In genomic region chr17:75045946-75046582, GRCh38 we compare ENCODE assay signal across 8 cellular contexts. TPM values are rescaled to one million over a fixed set of nuclear protein-coding genes. Genes with fewer than 3 reads are reported as not detected.
DNase-seq lines count a peak whose midpoint lies in the region; ATAC-seq and TF ChIP-seq lines count a peak whose summit lies in the region.
"Not testable (repeated sequence)": the region's sequence is repeated elsewhere in the genome, so short reads cannot be mapped to it uniquely, and the experiment has no call there.

No MANE protein-coding gene starts in this region.

- 13% methylated on average over 27 of the region's 36 CpGs for WGBS in suprapubic skin

- not testable (repeated sequence) for H3K9me3 Mint-ChIP-seq in nephron

- H3K9me3 ChIP-seq in ascending aorta, suprapubic skin: not testable (repeated sequence)

- H3K27me3 ChIP-seq in H7 (ENCODE audit: control insufficient read depth, insufficient read depth, low read length); ascending aorta; suprapubic skin: not testable (repeated sequence)

- H3K36me3 ChIP-seq in H7 (replicated peaks; ENCODE audit: control insufficient read depth, insufficient read depth, low read length) (peaks cover 15% of the 10 kb centered on the region), ascending aorta (peaks cover 9 to 21% of the 10 kb centered on the region in 2 donors), suprapubic skin (peaks cover 21% of the 10 kb centered on the region)

- H3K27ac Mint-ChIP-seq in nephron: peak overlapping the region; percentile 81 to 97 (median 95)

- H3K4me3 Mint-ChIP-seq in nephron: peak overlapping the region; percentile 96 to 99 (median 99)

- TF ChIP-seq EP300 in suprapubic skin (IDR thresholded peaks at IDR 0.05): not testable (repeated sequence)

- TF ChIP-seq CTCF in ascending aorta (IDR thresholded peaks at IDR 0.05); nephron (IDR thresholded peaks at IDR 0.05; ENCODE audit: unreplicated experiment in 3 of 3); suprapubic skin (IDR thresholded peaks at IDR 0.05): not testable (repeated sequence)

- H3K27ac ChIP-seq in ascending aorta (peak overlapping the region; percentile 90), suprapubic skin (peak overlapping the region; percentile 97)

- H3K4me1 Mint-ChIP-seq in nephron: peaks cover 28% of the 10 kb centered on the region

- peaks cover 22% of the 10 kb centered on the region for H3K36me3 Mint-ChIP-seq in nephron (ENCODE audit: low read depth)

- TF ChIP-seq POLR2A in suprapubic skin (IDR thresholded peaks at IDR 0.05): not testable (repeated sequence)

- H3K27me3 Mint-ChIP-seq in nephron (ENCODE audit: low read depth): not testable (repeated sequence)

- peak; percentile 65 for DNase-seq in Daoy (ENCODE audit: low read depth)
- DNase-seq in H7; Jurkat, Clone E6-1 (ENCODE audit: low read depth, low spot score); suprapubic skin (ENCODE audit: low spot score in 2 of 2): not testable (repeated sequence)
- DNase-seq in ascending aorta (ENCODE audit: low spot score in 2 of 2): peak in 1 of 2 donors; percentile 85
- DNase-seq in head of caudate nucleus: peak in 27 of 42 donors; percentile 13 to 76 (median 54)

- peak overlapping the region; percentile 98 for H3K4me3 ChIP-seq in H7 (ENCODE audit: insufficient read depth, low read depth, low read length)
- H3K4me3 ChIP-seq in Jurkat, Clone E6-1 (ENCODE audit: low read length): peak overlapping the region; percentile 91
- H3K4me3 ChIP-seq in ascending aorta: peak overlapping the region; percentile 64 to 74
- peak overlapping the region; percentile 90 for H3K4me3 ChIP-seq in suprapubic skin

- peak; percentile 69 for ATAC-seq in SK-N-SH treated with all-trans-retinoic acid at 6 μM for 48 hours

- intact Hi-C loops in ascending aorta (cut with DNase I): loop anchor here (1.0 to 2.0 kb wide), 3 partner anchors 11 to 63 kb away; partner anchors contain the start of genes ARMC7 and CDR2L
- intact Hi-C loops in head of caudate nucleus (cut with DNase I): not testable (repeated sequence)

- H3K4me1 ChIP-seq in ascending aorta (peaks cover 9 to 13% of the 10 kb centered on the region in 2 donors), suprapubic skin (peaks cover 32% of the 10 kb centered on the region)

RNA-seq across cellular contexts. Expression of gene ATP5PD, which starts 0.7 kb away (rescaled TPM):
- total RNA-seq in Daoy (2014; rRNA removed; shearing (Covaris generic)): 453 and 707 TPM in 2 replicates
- total RNA-seq in H7 (2014; rRNA removed; shearing (Covaris generic)): 399 and 432 TPM in 2 replicates
- 332 TPM for polyA plus RNA-seq in Jurkat, Clone E6-1 (2012; ENCODE audit: insufficient read depth, insufficient read length)
- total RNA-seq in ascending aorta (133 TPM), suprapubic skin (100 to 1,000 TPM; 167 to 312 (median 272) TPM)

RNA-seq across cellular contexts. Expression of gene KCTD2, which starts 1.0 kb away (rescaled TPM):
- total RNA-seq in Daoy (2014; rRNA removed; shearing (Covaris generic)): 17.9 and 19.1 TPM in 2 replicates
- total RNA-seq in H7 (2014; rRNA removed; shearing (Covaris generic)): 34.9 and 41.0 TPM in 2 replicates
- polyA plus RNA-seq in Jurkat, Clone E6-1 (2012; ENCODE audit: insufficient read depth, insufficient read length): 17.6 TPM
- 31.4 TPM for total RNA-seq in ascending aorta
- 10 to 100 TPM; 25.3 to 37.7 (median 31.3) TPM for total RNA-seq in suprapubic skin

RNA-seq across cellular contexts. Expression of gene MRPL58, which starts 33.6 kb away (rescaled TPM):
- total RNA-seq in Daoy (2014; rRNA removed; shearing (Covaris generic)): 155 and 172 TPM in 2 replicates
- total RNA-seq in H7 (2014; rRNA removed; shearing (Covaris generic)): 62.0 and 68.4 TPM in 2 replicates
- 92.3 TPM for polyA plus RNA-seq in Jurkat, Clone E6-1 (2012; ENCODE audit: insufficient read depth, insufficient read length)
- total RNA-seq in ascending aorta (14.5 TPM), suprapubic skin (10 to 100 TPM; 20.2 to 68.2 (median 46.7) TPM)

RNA-seq across cellular contexts. Expression of gene SLC16A5, which starts 41.7 kb away (rescaled TPM):
- 0.24 TPM in 1 of 2 replicates, not detected in the other for total RNA-seq in Daoy (2014; rRNA removed; shearing (Covaris generic))
- 28.2 and 38.8 TPM in 2 replicates for total RNA-seq in H7 (2014; rRNA removed; shearing (Covaris generic))
- polyA plus RNA-seq in Jurkat, Clone E6-1 (2012; ENCODE audit: insufficient read depth, insufficient read length): not detected
- total RNA-seq in ascending aorta (101 TPM), suprapubic skin (10 to 100 TPM; 59.1 to 93.3 (median 61.4) TPM)

RNA-seq across cellular contexts. Expression of gene CDR2L, which starts 58.6 kb away (rescaled TPM):
- 9.2 and 11.5 TPM in 2 replicates for total RNA-seq in Daoy (2014; rRNA removed; shearing (Covaris generic))
- total RNA-seq in H7 (2014; rRNA removed; shearing (Covaris generic)): 23.5 and 25.9 TPM in 2 replicates
- polyA plus RNA-seq in Jurkat, Clone E6-1 (2012; ENCODE audit: insufficient read depth, insufficient read length): 8.1 TPM
- total RNA-seq in ascending aorta: 54.7 TPM
- total RNA-seq in suprapubic skin: 1 to 10 TPM; 5.6 to 8.6 (median 6.9) TPM
